ENCODE assay signal across 1 cellular context in the genomic region with DNA sequence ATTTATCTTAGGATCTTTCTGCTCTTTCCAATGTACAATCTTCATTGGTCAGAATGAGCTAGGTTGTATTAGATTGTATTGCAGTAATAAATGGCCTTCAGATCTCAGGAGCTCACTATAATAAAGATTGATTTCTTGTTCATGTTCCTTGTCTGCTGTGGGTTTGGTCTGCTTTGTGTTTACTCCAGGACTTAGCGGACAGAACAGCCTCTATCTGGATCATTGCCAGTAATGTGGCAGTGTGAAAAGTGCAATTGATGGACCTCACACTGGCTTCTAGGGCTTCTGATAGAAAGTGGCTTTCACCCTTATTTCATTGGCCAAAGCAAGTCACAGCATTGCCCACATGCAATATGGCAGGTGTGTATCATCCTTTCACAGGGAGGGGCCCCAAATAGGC.
TF ChIP-seq lines count a peak whose summit lies in the region.

No MANE protein-coding gene starts in this region.

TF ChIP-seq in IMR-90, 13 proteins besides CTCF, POLR2A, EP300 and RAD21 (continued from another document):
- TF ChIP-seq, protein P1, sequence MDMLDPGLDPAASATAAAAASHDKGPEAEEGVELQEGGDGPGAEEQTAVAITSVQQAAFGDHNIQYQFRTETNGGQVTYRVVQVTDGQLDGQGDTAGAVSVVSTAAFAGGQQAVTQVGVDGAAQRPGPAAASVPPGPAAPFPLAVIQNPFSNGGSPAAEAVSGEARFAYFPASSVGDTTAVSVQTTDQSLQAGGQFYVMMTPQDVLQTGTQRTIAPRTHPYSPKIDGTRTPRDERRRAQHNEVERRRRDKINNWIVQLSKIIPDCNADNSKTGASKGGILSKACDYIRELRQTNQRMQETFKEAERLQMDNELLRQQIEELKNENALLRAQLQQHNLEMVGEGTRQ (IDR thresholded peaks at IDR 0.05; ENCODE audit: low read depth, low read length): no peak
- TF ChIP-seq BHLHE40 (IDR thresholded peaks at IDR 0.05; ENCODE audit: low read depth, low read length) (no peak), SMC3 (IDR thresholded peaks at IDR 0.05; ENCODE audit: low read depth, low read length) (no peak), FOS (IDR thresholded peaks at IDR 0.05; ENCODE audit: low read depth, low read length) (no peak)
